In the genomic region with DNA sequence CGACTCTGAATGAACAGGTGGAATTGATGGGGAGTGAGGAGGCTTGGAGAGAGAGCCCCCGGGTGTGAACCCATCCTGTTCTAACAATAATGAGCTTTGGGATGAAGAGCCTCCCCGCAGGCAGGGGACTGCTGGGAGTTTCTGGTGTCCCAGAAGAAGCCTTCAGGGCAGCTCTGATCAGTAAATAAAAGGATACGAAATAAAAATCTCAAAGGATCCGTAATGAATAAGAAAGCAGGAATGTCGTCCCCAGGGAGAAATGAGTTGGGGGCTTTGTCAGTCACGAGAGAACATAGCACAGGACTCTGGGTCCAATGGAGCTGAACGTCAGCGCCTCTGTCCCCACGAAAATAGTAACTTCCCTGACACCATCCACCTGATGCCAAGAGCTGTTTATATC, we compare ENCODE assay signal across 10 cellular contexts.
DNase-seq lines count a peak whose midpoint lies in the region; ATAC-seq, FAIRE-seq and TF ChIP-seq lines count a peak whose summit lies in the region.
"Had no signal": no experiment of that assay in that cellular context is flagged by ENCODE, and none has a peak within 500 bp of the region (broad histone marks: within the 10 kb centered on the region; RNA-seq: fewer than 3 reads in every experiment).

No MANE protein-coding gene starts in this region.

- TF ChIP-seq CTCF in BE2C (IDR thresholded peaks at IDR 0.05; ENCODE audit: low read depth, low read length) = no peak
- TF ChIP-seq CTCF in Peyer's patch (IDR thresholded peaks at IDR 0.05) = no peak
- TF ChIP-seq CTCF in fibroblast of pulmonary artery (IDR thresholded peaks at IDR 0.05; ENCODE audit: low read length, missing control alignments) = no peak
- no peak for TF ChIP-seq CTCF in progenitor cell of endocrine pancreas (IDR thresholded peaks at IDR 0.05; ENCODE audit: unreplicated experiment)

- H3K27ac Mint-ChIP-seq in progenitor cell of endocrine pancreas = peak overlapping the region; percentile 88

- peak overlapping the region in 3 of 4 donors; percentile 15 to 55 (median 30) for H3K27ac ChIP-seq in Peyer's patch

- DNase-seq in BE2C (no peak), Peyer's patch (no peak), fibroblast of pulmonary artery (ENCODE audit: low read depth) (no peak), progenitor cell of endocrine pancreas (ENCODE audit: low spot score, unreplicated experiment) (no peak), SHP77 (lab: John Stamatoyannopoulos, UW) (no peak), HTR-8/SVneo (ENCODE audit: insufficient read length, low spot score) (no peak)
- no peak for DNase-seq in stimulated activated naive CD8-positive, alpha-beta T cell treated with anti-CD3 and anti-CD28 coated beads, Interleukin-15, Interleukin-2, amounts not matched to agents 100 U/mL and 50 U/mL, for 24 hours
- DNase-seq: activated CD4-positive, alpha-beta T cell treated with anti-CD3 and anti-CD28 coated beads for 48 hours had no signal

- no peak for TF ChIP-seq POLR2A in Peyer's patch (IDR thresholded peaks at IDR 0.05)

- H3K27me3 Mint-ChIP-seq in progenitor cell of endocrine pancreas = no peaks in the 10 kb centered on the region

- H3K4me3 Mint-ChIP-seq in progenitor cell of endocrine pancreas (ENCODE audit: low read depth) = no peak overlapping the region

- ATAC-seq in GM21529 (IDR thresholded peaks at IDR 0.05; ENCODE audit: unreplicated experiment) = no peak
- no peak for ATAC-seq in stimulated activated naive CD8-positive, alpha-beta T cell treated with anti-CD3 and anti-CD28 coated beads, Interleukin-15, Interleukin-2, amounts not matched to agents 100 U/mL and 50 U/mL, for 24 hours

- peaks cover 1% of the 10 kb centered on the region for H3K36me3 Mint-ChIP-seq in progenitor cell of endocrine pancreas (ENCODE audit: insufficient read depth)

- H3K9me3 Mint-ChIP-seq in progenitor cell of endocrine pancreas (ENCODE audit: low read depth) = peaks cover 2% of the 10 kb centered on the region

- FAIRE-seq in HTR-8/SVneo (lab: Jason Lieb, UNC) = no peak

- H3K36me3 ChIP-seq in BE2C = no peaks in the 10 kb centered on the region
- H3K36me3 ChIP-seq in Peyer's patch = no peaks in the 10 kb centered on the region

- peaks cover 15% of the 10 kb centered on the region for H3K4me1 Mint-ChIP-seq in progenitor cell of endocrine pancreas (ENCODE audit: low read depth)

- H3K27me3 ChIP-seq in BE2C (no peaks in the 10 kb centered on the region), Peyer's patch (no peaks in the 10 kb centered on the region)

- H3K4me3 ChIP-seq in BE2C (ENCODE audit: low read depth, low read length) (peak overlapping the region; percentile 59), Peyer's patch (no peak overlapping the region), fibroblast of pulmonary artery (replicated peaks; ENCODE audit: low read depth, low read length) (peak overlapping the region; percentile 36)
- H3K4me3 ChIP-seq: skin epidermis had no signal

- no peaks in the 10 kb centered on the region for H3K9me3 ChIP-seq in BE2C
- H3K9me3 ChIP-seq in Peyer's patch = no peaks in the 10 kb centered on the region

- H3K4me1 ChIP-seq in BE2C = peaks cover 35% of the 10 kb centered on the region
- peaks cover 0 to 8% (median 3%) of the 10 kb centered on the region in 4 donors for H3K4me1 ChIP-seq in Peyer's patch

Comparison
In these comparisons a context has a peak if more than half of its experiments do, and no peak if none do; other contexts are left out.
1. H3K4me3 ChIP-seq: peak in BE2C (single experiment) and fibroblast of pulmonary artery (single experiment); none in Peyer's patch (0 of 4).